In genomic region chr14:47917344-47917954, GRCh38 we compare ENCODE assay signal across 8 cellular contexts.
DNase-seq lines count a peak whose midpoint lies in the region; TF ChIP-seq lines count a peak whose summit lies in the region.

No MANE protein-coding gene starts in this region.

- H3K9me3 ChIP-seq in parathyroid adenoma (ENCODE audit: control insufficient read depth, low read length) = no peaks in the 10 kb centered on the region

- H3K9ac ChIP-seq in parathyroid adenoma = no peak overlapping the region

- no peak overlapping the region for H3K4me3 ChIP-seq in dorsolateral prefrontal cortex
- H3K4me3 ChIP-seq in parathyroid adenoma (ENCODE audit: low read depth, low read length) = no peak overlapping the region

- intact Hi-C loops in dorsolateral prefrontal cortex (cut with DNase I) = loop anchor here in 1 of 2 donors (5.0 kb wide), 1 partner anchor 480 kb away; no protein-coding TSS in a partner anchor

- no peak overlapping the region for H3K4me2 ChIP-seq in parathyroid adenoma (ENCODE audit: low read length)

- H3K27me3 ChIP-seq in dorsolateral prefrontal cortex (peaks cover 0 to 5% (median 0%) of the 10 kb centered on the region in 45 donors), parathyroid adenoma (ENCODE audit: control insufficient read depth, insufficient read depth, low read length) (no peaks in the 10 kb centered on the region)

- H3K79me2 ChIP-seq in parathyroid adenoma = no peaks in the 10 kb centered on the region

- H3K4me1 ChIP-seq in parathyroid adenoma = no peaks in the 10 kb centered on the region

- peak in 55 of 56 donors; percentile 15 to 82 (median 65) for TF ChIP-seq CTCF in dorsolateral prefrontal cortex (IDR thresholded peaks at IDR 0.05 in 54 of 56, conservative IDR thresholded peaks at IDR 0.05 in 2 of 56; ENCODE audit: low read depth in 1 of 56, partially characterized antibody in 56 of 56)
- peak; percentile 28 for TF ChIP-seq CTCF in parathyroid adenoma (IDR thresholded peaks at IDR 0.05)

- DNase-seq in SIG-M5 treated with dmso at 0.1 percent for 504 hours (lab: John Stamatoyannopoulos, UW; ENCODE audit: unreplicated experiment) (peak; percentile 15), SIG-M5 (lab: John Stamatoyannopoulos, UW) (no peak), NCI-H345 treated with DMSO at 0.1 percent for 48 hours (lab: John Stamatoyannopoulos, UW; ENCODE audit: unreplicated experiment) (peak; percentile 6), dorsolateral prefrontal cortex (peak in 2 of 10 donors; percentile 10 to 34), hepatic stellate cell (ENCODE audit: low spot score) (no peak), NCI-H2107 treated with DMSO at 0.1 percent for 48 hours (lab: John Stamatoyannopoulos, UW; ENCODE audit: unreplicated experiment) (no peak)
- DNase-seq in activated CD4-positive, alpha-beta T cell treated with anti-CD3 and anti-CD28 coated beads for 1 hour = no peak

- no peaks in the 10 kb centered on the region for H3K36me3 ChIP-seq in parathyroid adenoma (ENCODE audit: control insufficient read depth, insufficient read depth, low read length)

- no peak overlapping the region for H3K27ac ChIP-seq in dorsolateral prefrontal cortex
- no peak overlapping the region for H3K27ac ChIP-seq in parathyroid adenoma

- H2AFZ ChIP-seq in parathyroid adenoma = no peak overlapping the region

Comparison
In these comparisons a context has a peak if more than half of its experiments do, and no peak if none do; other contexts are left out.
1. DNase-seq: peak in SIG-M5 treated with dmso at 0.1 percent for 504 hours (single experiment) and NCI-H345 treated with DMSO at 0.1 percent for 48 hours (single experiment); none in SIG-M5 (single experiment), hepatic stellate cell (single experiment), activated CD4-positive, alpha-beta T cell treated with anti-CD3 and anti-CD28 coated beads for 1 hour (single experiment) and NCI-H2107 treated with DMSO at 0.1 percent for 48 hours (single experiment).